1 cellular context compared by ENCODE assay signal in the genomic region with DNA sequence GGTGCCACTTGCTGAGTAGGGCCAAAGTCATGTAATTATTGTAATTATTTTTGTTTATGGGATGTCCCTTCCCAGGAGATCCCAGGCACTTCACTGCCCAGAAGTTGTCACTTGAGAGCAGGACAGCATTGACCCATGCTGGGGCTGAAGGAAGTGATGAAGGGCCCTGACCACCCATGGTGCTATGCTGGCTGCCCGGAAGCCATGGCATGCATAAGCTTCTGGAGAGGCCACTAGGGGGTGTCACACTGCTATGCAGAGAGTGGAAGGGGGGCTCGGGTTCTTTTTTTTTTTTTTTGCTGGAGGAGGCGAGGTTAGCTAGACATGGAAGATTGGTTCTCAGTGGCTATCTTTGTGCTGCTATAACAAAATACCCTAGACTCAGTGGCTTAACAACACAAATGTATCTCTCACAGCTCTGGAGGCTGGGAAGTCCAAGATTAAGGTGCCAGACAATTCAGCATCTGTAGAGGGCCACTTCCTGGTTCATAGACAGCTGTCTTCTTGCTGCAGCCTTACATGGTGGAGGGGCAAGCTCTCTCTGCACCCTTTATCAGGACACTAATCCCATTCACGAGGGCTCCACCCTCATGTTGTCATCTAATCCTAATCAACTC.
TF ChIP-seq lines count a peak whose summit lies in the region.

No MANE protein-coding gene starts in this region.

TF ChIP-seq in GM23338, 12 proteins besides CTCF, POLR2A, EP300 and RAD21 (continued from another document):
- TF ChIP-seq, protein P1, sequence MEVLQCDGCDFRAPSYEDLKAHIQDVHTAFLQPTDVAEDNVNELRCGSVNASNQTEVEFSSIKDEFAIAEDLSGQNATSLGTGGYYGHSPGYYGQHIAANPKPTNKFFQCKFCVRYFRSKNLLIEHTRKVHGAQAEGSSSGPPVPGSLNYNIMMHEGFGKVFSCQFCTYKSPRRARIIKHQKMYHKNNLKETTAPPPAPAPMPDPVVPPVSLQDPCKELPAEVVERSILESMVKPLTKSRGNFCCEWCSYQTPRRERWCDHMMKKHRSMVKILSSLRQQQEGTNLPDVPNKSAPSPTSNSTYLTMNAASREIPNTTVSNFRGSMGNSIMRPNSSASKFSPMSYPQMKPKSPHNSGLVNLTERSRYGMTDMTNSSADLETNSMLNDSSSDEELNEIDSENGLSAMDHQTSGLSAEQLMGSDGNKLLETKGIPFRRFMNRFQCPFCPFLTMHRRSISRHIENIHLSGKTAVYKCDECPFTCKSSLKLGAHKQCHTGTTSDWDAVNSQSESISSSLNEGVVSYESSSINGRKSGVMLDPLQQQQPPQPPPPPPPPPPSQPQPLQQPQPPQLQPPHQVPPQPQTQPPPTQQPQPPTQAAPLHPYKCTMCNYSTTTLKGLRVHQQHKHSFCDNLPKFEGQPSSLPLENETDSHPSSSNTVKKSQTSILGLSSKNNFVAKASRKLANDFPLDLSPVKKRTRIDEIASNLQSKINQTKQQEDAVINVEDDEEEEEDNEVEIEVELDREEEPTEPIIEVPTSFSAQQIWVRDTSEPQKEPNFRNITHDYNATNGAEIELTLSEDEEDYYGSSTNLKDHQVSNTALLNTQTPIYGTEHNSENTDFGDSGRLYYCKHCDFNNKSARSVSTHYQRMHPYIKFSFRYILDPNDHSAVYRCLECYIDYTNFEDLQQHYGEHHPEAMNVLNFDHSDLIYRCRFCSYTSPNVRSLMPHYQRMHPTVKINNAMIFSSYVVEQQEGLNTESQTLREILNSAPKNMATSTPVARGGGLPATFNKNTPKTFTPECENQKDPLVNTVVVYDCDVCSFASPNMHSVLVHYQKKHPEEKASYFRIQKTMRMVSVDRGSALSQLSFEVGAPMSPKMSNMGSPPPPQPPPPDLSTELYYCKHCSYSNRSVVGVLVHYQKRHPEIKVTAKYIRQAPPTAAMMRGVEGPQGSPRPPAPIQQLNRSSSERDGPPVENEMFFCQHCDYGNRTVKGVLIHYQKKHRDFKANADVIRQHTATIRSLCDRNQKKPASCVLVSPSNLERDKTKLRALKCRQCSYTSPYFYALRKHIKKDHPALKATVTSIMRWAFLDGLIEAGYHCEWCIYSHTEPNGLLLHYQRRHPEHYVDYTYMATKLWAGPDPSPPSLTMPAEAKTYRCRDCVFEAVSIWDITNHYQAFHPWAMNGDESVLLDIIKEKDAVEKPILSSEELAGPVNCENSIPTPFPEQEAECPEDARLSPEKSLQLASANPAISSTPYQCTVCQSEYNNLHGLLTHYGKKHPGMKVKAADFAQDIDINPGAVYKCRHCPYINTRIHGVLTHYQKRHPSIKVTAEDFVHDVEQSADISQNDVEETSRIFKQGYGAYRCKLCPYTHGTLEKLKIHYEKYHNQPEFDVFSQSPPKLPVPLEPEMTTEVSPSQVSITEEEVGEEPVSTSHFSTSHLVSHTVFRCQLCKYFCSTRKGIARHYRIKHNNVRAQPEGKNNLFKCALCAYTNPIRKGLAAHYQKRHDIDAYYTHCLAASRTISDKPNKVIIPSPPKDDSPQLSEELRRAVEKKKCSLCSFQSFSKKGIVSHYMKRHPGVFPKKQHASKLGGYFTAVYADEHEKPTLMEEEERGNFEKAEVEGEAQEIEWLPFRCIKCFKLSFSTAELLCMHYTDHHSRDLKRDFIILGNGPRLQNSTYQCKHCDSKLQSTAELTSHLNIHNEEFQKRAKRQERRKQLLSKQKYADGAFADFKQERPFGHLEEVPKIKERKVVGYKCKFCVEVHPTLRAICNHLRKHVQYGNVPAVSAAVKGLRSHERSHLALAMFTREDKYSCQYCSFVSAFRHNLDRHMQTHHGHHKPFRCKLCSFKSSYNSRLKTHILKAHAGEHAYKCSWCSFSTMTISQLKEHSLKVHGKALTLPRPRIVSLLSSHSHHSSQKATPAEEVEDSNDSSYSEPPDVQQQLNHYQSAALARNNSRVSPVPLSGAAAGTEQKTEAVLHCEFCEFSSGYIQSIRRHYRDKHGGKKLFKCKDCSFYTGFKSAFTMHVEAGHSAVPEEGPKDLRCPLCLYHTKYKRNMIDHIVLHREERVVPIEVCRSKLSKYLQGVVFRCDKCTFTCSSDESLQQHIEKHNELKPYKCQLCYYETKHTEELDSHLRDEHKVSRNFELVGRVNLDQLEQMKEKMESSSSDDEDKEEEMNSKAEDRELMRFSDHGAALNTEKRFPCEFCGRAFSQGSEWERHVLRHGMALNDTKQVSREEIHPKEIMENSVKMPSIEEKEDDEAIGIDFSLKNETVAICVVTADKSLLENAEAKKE (CRISPR knock-in tag; IDR thresholded peaks at IDR 0.05), result 0 out of 2 replicates have a peak, but pooled peaks have one; percentile 22
- no peak for TF ChIP-seq CREB1 (CRISPR knock-in tag; IDR thresholded peaks at IDR 0.05; ENCODE audit: low read depth)
- TF ChIP-seq EZH2 (IDR thresholded peaks at IDR 0.05; ENCODE audit: low read depth, unreplicated experiment), result no peak
- TF ChIP-seq EZH2phosphoT487 (IDR thresholded peaks at IDR 0.05; ENCODE audit: unreplicated experiment), result no peak
- TF ChIP-seq, protein P2, sequence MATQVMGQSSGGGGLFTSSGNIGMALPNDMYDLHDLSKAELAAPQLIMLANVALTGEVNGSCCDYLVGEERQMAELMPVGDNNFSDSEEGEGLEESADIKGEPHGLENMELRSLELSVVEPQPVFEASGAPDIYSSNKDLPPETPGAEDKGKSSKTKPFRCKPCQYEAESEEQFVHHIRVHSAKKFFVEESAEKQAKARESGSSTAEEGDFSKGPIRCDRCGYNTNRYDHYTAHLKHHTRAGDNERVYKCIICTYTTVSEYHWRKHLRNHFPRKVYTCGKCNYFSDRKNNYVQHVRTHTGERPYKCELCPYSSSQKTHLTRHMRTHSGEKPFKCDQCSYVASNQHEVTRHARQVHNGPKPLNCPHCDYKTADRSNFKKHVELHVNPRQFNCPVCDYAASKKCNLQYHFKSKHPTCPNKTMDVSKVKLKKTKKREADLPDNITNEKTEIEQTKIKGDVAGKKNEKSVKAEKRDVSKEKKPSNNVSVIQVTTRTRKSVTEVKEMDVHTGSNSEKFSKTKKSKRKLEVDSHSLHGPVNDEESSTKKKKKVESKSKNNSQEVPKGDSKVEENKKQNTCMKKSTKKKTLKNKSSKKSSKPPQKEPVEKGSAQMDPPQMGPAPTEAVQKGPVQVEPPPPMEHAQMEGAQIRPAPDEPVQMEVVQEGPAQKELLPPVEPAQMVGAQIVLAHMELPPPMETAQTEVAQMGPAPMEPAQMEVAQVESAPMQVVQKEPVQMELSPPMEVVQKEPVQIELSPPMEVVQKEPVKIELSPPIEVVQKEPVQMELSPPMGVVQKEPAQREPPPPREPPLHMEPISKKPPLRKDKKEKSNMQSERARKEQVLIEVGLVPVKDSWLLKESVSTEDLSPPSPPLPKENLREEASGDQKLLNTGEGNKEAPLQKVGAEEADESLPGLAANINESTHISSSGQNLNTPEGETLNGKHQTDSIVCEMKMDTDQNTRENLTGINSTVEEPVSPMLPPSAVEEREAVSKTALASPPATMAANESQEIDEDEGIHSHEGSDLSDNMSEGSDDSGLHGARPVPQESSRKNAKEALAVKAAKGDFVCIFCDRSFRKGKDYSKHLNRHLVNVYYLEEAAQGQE (IDR thresholded peaks at IDR 0.05; ENCODE audit: unreplicated experiment), result no peak
